Comparison of ENCODE assay signal across 7 cellular contexts in the genomic region with DNA sequence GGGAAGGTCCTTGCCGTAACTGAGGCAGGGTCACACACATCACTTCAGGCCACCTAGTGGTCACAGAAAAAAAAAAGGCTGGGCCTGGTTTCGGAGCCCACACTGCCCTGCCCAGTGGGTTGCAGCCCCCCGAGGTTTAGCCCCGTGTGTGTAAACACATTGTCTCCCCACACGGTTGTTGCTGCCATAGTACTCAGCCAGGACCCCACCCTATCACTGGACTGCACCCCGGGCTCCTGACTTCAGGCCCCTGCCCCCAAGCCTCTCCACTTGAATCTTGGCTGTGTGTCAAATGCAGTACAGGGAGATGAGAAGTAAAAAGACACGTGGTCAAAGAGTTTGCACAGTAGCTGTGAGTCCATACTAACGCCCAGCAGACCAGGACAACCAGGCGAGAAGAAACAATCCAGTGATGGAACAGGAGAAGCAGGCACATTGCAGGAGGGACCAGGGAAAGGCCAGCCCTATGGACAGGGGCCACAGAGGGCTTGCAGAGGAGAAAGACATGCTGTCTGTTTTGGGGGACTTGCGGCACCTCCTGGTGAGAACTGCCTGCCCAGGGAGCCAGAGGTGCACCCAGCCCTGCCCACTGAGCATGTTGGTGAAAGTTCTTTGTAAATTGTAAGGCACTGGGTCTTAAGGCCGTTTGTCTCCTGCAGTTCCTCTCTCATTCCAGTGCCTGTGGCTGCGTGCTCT.
DNase-seq lines count a peak whose midpoint lies in the region; ATAC-seq, FAIRE-seq and TF ChIP-seq lines count a peak whose summit lies in the region.

No MANE protein-coding gene starts in this region.

- H3K4me1 Mint-ChIP-seq in activated CD4-positive, alpha-beta T cell treated with anti-CD3 and anti-CD28 coated beads, Interleukin-2, amount 10 ng/mL, durations not matched to agents 7 days and 5 days: no peaks in the 10 kb centered on the region

- TF ChIP-seq POLR2A in GM12891 (IDR thresholded peaks at IDR 0.05; ENCODE audit: low read depth, low read length): no peak

- DNase-seq in GM13976 (ENCODE audit: low spot score) (peak; percentile 27), OCI-LY7 (ENCODE audit: low spot score) (peak; percentile 45), fibroblast of the aortic adventitia (ENCODE audit: low read depth) (no peak), sciatic nerve (ENCODE audit: low spot score) (peak; percentile 48), GM12891 (ENCODE audit: insufficient read length, low spot score) (no peak), NOMO-1 treated with DMSO at 0.1 percent for 48 hours (lab: John Stamatoyannopoulos, UW; ENCODE audit: unreplicated experiment) (no peak)
- DNase-seq in activated CD4-positive, alpha-beta T cell treated with anti-CD3 and anti-CD28 coated beads, Interleukin-2, amount 10 ng/mL, durations not matched to agents 7 days and 5 days: no peak

- no peaks in the 10 kb centered on the region for H3K36me3 Mint-ChIP-seq in activated CD4-positive, alpha-beta T cell treated with anti-CD3 and anti-CD28 coated beads, Interleukin-2, amount 10 ng/mL, durations not matched to agents 7 days and 5 days (ENCODE audit: low read depth)

- H3K36me3 ChIP-seq in OCI-LY7 (ENCODE audit: insufficient read depth, low read length): no peaks in the 10 kb centered on the region

- POLR2A ChIA-PET in OCI-LY7 (lab: Charles Lee): interaction anchor here (0.5 kb wide), 1 partner anchor 1087 kb away, joined by 4 read pairs; no protein-coding TSS in a partner anchor
- POLR2A ChIA-PET in activated CD4-positive, alpha-beta T cell treated with anti-CD3 and anti-CD28 coated beads, Interleukin-2, amount 10 ng/mL, durations not matched to agents 7 days and 5 days (lab: Charles Lee): no interaction called here

- no peak overlapping the region for H3K4me3 ChIP-seq in OCI-LY7 (ENCODE audit: low read depth, low read length, poor library complexity, severe bottlenecking)
- H3K4me3 ChIP-seq in fibroblast of the aortic adventitia (ENCODE audit: low read depth, low read length): no peak overlapping the region

- no TSS peak for BruUV-seq in OCI-LY7 (replicated peaks; lab: Mats Ljungman, UMichigan)

- peaks cover 47% of the 10 kb centered on the region for H3K4me1 ChIP-seq in OCI-LY7 (ENCODE audit: insufficient read depth, low read length, poor library complexity, severe bottlenecking)

- H3K9me2 ChIP-seq in OCI-LY7 (ENCODE audit: insufficient read depth, low read length): no peaks in the 10 kb centered on the region

- CTCF ChIA-PET in OCI-LY7 (lab: Charles Lee; ENCODE audit: unreplicated experiment): no interaction called here
- CTCF ChIA-PET in activated CD4-positive, alpha-beta T cell treated with anti-CD3 and anti-CD28 coated beads, Interleukin-2, amount 10 ng/mL, durations not matched to agents 7 days and 5 days (lab: Charles Lee): interaction anchor here (0.5 to 0.7 kb wide), 2 partner anchors 37 to 47 kb away, joined by 3 read pairs; no protein-coding TSS in a partner anchor

- no peaks in the 10 kb centered on the region for H3K9me3 ChIP-seq in OCI-LY7 (ENCODE audit: low read length)

- peaks cover 5% of the 10 kb centered on the region for H3K27me3 Mint-ChIP-seq in activated CD4-positive, alpha-beta T cell treated with anti-CD3 and anti-CD28 coated beads, Interleukin-2, amount 10 ng/mL, durations not matched to agents 7 days and 5 days

- no peak for FAIRE-seq in GM12891 (lab: Jason Lieb, UNC)

- no peaks in the 10 kb centered on the region for H3K9me3 Mint-ChIP-seq in activated CD4-positive, alpha-beta T cell treated with anti-CD3 and anti-CD28 coated beads, Interleukin-2, amount 10 ng/mL, durations not matched to agents 7 days and 5 days

- no peaks in the 10 kb centered on the region for H4K20me1 ChIP-seq in OCI-LY7 (ENCODE audit: insufficient read depth, low read length)

- no peaks in the 10 kb centered on the region for H3K79me2 ChIP-seq in OCI-LY7 (ENCODE audit: insufficient read depth, low read depth, low read length)

- H3K27ac ChIP-seq in OCI-LY7 (ENCODE audit: low read depth, low read length, poor library complexity, severe bottlenecking): no peak overlapping the region

- in situ Hi-C loops in GM13976 (cut with MboI; ENCODE audit: low sequenced_read_pairs, unreplicated experiment): no loop called here

- peak overlapping the region; percentile 6; the same call in 1 of the 2 replicates for H2AFZ ChIP-seq in OCI-LY7 (ENCODE audit: low read length)

- intact Hi-C loops in OCI-LY7 (cut with micrococcal nuclease; ENCODE audit: unreplicated experiment) (no loop called here), sciatic nerve (cut with DNase I) (no loop called here)

- ATAC-seq in sciatic nerve: no peak

- TF ChIP-seq CTCF in GM13976 (IDR thresholded peaks at IDR 0.05; ENCODE audit: borderline replicate concordance, control extremely low read depth, extremely low read depth, insufficient read depth, missing control alignments) (no peak), OCI-LY7 (conservative IDR thresholded peaks at IDR 0.05; ENCODE audit: low read length) (peak; percentile 77), fibroblast of the aortic adventitia (IDR thresholded peaks at IDR 0.05; ENCODE audit: insufficient read depth, low read length) (peak; percentile 34)

- no peak overlapping the region for H3K27ac Mint-ChIP-seq in activated CD4-positive, alpha-beta T cell treated with anti-CD3 and anti-CD28 coated beads, Interleukin-2, amount 10 ng/mL, durations not matched to agents 7 days and 5 days

- H3K4me3 Mint-ChIP-seq in activated CD4-positive, alpha-beta T cell treated with anti-CD3 and anti-CD28 coated beads, Interleukin-2, amount 10 ng/mL, durations not matched to agents 7 days and 5 days: no peak overlapping the region

- no peak overlapping the region for H3K4me2 ChIP-seq in OCI-LY7 (ENCODE audit: low read length)

TF ChIP-seq in GM12891, 5 proteins besides CTCF, POLR2A, EP300 and RAD21:
- TF ChIP-seq PAX5 (IDR thresholded peaks at IDR 0.05; ENCODE audit: insufficient read depth, low read length, severe bottlenecking): no peak
- TF ChIP-seq SPI1 (IDR thresholded peaks at IDR 0.05; ENCODE audit: low read depth, low read length): no peak
- no peak for TF ChIP-seq POLR2AphosphoS5 (IDR thresholded peaks at IDR 0.05; ENCODE audit: low read depth, low read length)
- TF ChIP-seq TAF1 (IDR thresholded peaks at IDR 0.05; ENCODE audit: low read depth, low read length): no peak
- no peak for TF ChIP-seq POU2F2 (IDR thresholded peaks at IDR 0.05; ENCODE audit: low read depth, low read length)

Comparison
In these comparisons a context has a peak if more than half of its experiments do, and no peak if none do; other contexts are left out.
1. DNase-seq: peak in GM13976 (single experiment), OCI-LY7 (single experiment) and sciatic nerve (single experiment); none in fibroblast of the aortic adventitia (single experiment), activated CD4-positive, alpha-beta T cell treated with anti-CD3 and anti-CD28 coated beads, Interleukin-2, amount 10 ng/mL, durations not matched to agents 7 days and 5 days (single experiment), GM12891 (single experiment) and NOMO-1 treated with DMSO at 0.1 percent for 48 hours (single experiment).